8 cellular contexts compared by ENCODE assay signal in genomic region chr19:16836115-16836905, GRCh38. TPM values are rescaled to one million over a fixed set of nuclear protein-coding genes. Genes with fewer than 3 reads are reported as not detected.
DNase-seq lines count a peak whose midpoint lies in the region; ATAC-seq, FAIRE-seq and TF ChIP-seq lines count a peak whose summit lies in the region.

No MANE protein-coding gene starts in this region.

- no peaks in the 10 kb centered on the region for H3K4me1 ChIP-seq in naive thymus-derived CD4-positive, alpha-beta T cell (ENCODE audit: control insufficient read depth in 2 of 2, insufficient read depth in 2 of 2, low read length in 2 of 2)

- peaks cover 6 to 87% (median 12%) of the 10 kb centered on the region in 3 experiments for H3K36me3 ChIP-seq in naive thymus-derived CD4-positive, alpha-beta T cell (ENCODE audit: control insufficient read depth in 2 of 3, insufficient read depth in 3 of 3, low read length in 3 of 3)

- no peak for FAIRE-seq in H54 (lab: Jason Lieb, UNC)

- no peak overlapping the region for H3K4me3 Mint-ChIP-seq in MCF 10A (ENCODE audit: unreplicated experiment)
- no peak overlapping the region for H3K4me3 Mint-ChIP-seq in naive thymus-derived CD4-positive, alpha-beta T cell

- H3K4me3 ChIP-seq in GM12864 (ENCODE audit: low read depth, low read length): no peak overlapping the region
- H3K4me3 ChIP-seq in naive thymus-derived CD4-positive, alpha-beta T cell (ENCODE audit: low read length): no peak overlapping the region

- DNase-seq in GM12864 (ENCODE audit: low read depth) (peak; percentile 25), HUDEP-2 (lab: John Stamatoyannopoulos, UW; ENCODE audit: unreplicated experiment in 76 of 76) (peak in 40 of 76 experiments; percentile 4 to 64 (median 24)), MCF 10A (ENCODE audit: unreplicated experiment) (peak; percentile 16), NCI-H187 (lab: John Stamatoyannopoulos, UW) (no peak), H54 (ENCODE audit: insufficient read length, low spot score) (no peak)
- no peak for DNase-seq in naive thymus-derived CD4-positive, alpha-beta T cell

- POLR2A ChIA-PET in MCF 10A (lab: Yijun Ruan, JAX): no interaction called here
- POLR2A ChIA-PET in naive thymus-derived CD4-positive, alpha-beta T cell (lab: Charles Lee): no interaction called here

- H3K27ac ChIP-seq in naive thymus-derived CD4-positive, alpha-beta T cell (ENCODE audit: low read depth, low read length): no peak overlapping the region

- no peaks in the 10 kb centered on the region for H3K27me3 ChIP-seq in naive thymus-derived CD4-positive, alpha-beta T cell (ENCODE audit: control insufficient read depth in 2 of 2, insufficient read depth in 2 of 2, low read length in 2 of 2)

- H3K27me3 Mint-ChIP-seq in MCF 10A (ENCODE audit: insufficient read depth, unreplicated experiment): no peaks in the 10 kb centered on the region
- no peaks in the 10 kb centered on the region for H3K27me3 Mint-ChIP-seq in naive thymus-derived CD4-positive, alpha-beta T cell

- BruUV-seq in MCF 10A (replicated peaks; lab: Mats Ljungman, UMichigan): no TSS peak

- H3K27ac Mint-ChIP-seq in MCF 10A (ENCODE audit: low read depth, unreplicated experiment): peak overlapping the region; percentile 59
- H3K27ac Mint-ChIP-seq in naive thymus-derived CD4-positive, alpha-beta T cell: peak overlapping the region in 1 of 9 donors; percentile 76

- H3K4me1 Mint-ChIP-seq in MCF 10A (ENCODE audit: insufficient read depth, unreplicated experiment): peaks cover 8% of the 10 kb centered on the region
- H3K4me1 Mint-ChIP-seq in naive thymus-derived CD4-positive, alpha-beta T cell: peaks cover 4 to 22% (median 15%) of the 10 kb centered on the region in 7 donors

- H3K36me3 Mint-ChIP-seq in MCF 10A (ENCODE audit: insufficient read depth, unreplicated experiment): peaks cover 61% of the 10 kb centered on the region
- H3K36me3 Mint-ChIP-seq in naive thymus-derived CD4-positive, alpha-beta T cell: peaks cover 4 to 39% (median 18%) of the 10 kb centered on the region in 5 donors

- intact Hi-C loops in MCF 10A (cut with micrococcal nuclease): no loop called here
- intact Hi-C loops in naive thymus-derived CD4-positive, alpha-beta T cell (cut with micrococcal nuclease): no loop called here

- H3K9me3 Mint-ChIP-seq in MCF 10A (ENCODE audit: unreplicated experiment): no peaks in the 10 kb centered on the region
- no peaks in the 10 kb centered on the region for H3K9me3 Mint-ChIP-seq in naive thymus-derived CD4-positive, alpha-beta T cell

- TF ChIP-seq CTCF in GM12864 (IDR thresholded peaks at IDR 0.05; ENCODE audit: low read depth, low read length, missing control alignments) (peak; percentile 40), MCF 10A (IDR thresholded peaks at IDR 0.05; ENCODE audit: unreplicated experiment) (no peak)

- H3K9me3 ChIP-seq in naive thymus-derived CD4-positive, alpha-beta T cell (ENCODE audit: control insufficient read depth in 2 of 3, low read length in 3 of 3): no peaks in the 10 kb centered on the region

- no peak for TF ChIP-seq POLR2A in H54 (IDR thresholded peaks at IDR 0.05; ENCODE audit: low read depth, low read length)

- CTCF ChIA-PET in MCF 10A (lab: Yijun Ruan, JAX): interaction anchor here (0.5 to 1.7 kb wide), 3 partner anchors 8 to 267 kb away, joined by 3 to 4 read pairs (median 3); no protein-coding TSS in a partner anchor
- CTCF ChIA-PET in naive thymus-derived CD4-positive, alpha-beta T cell (lab: Charles Lee): interaction anchor here (1.2 kb wide), 1 partner anchor 107 kb away, joined by 8 read pairs; no protein-coding TSS in a partner anchor

- peak; percentile 84 for ATAC-seq in naive thymus-derived CD4-positive, alpha-beta T cell
- ATAC-seq in HG02840 (IDR thresholded peaks at IDR 0.05; ENCODE audit: low FRiP score, unreplicated experiment) (no peak), GM19463 (IDR thresholded peaks at IDR 0.05; ENCODE audit: unreplicated experiment) (no peak)

RNA-seq across cellular contexts. Expression of gene SIN3B, which starts 7.1 kb away (rescaled TPM):
- total RNA-seq in MCF 10A (2022): 56.0 and 66.6 TPM in 2 replicates
- total RNA-seq in naive thymus-derived CD4-positive, alpha-beta T cell: 100 to 1,000 TPM in 3 of 5 experiments, 10 to 100 TPM in 2; 42.7 to 105 (median 102) TPM
- 1 to 10 TPM; 4.0 to 9.0 TPM for polyA plus RNA-seq in naive thymus-derived CD4-positive, alpha-beta T cell

RNA-seq across cellular contexts. Expression of gene F2RL3, which starts 52.5 kb away (rescaled TPM):
- total RNA-seq in MCF 10A (2022): not detected in 2 replicates
- total RNA-seq in naive thymus-derived CD4-positive, alpha-beta T cell: under 1 TPM in 2 of 5 experiments, not detected in 3; 0.16 to 0.19 TPM
- not detected for polyA plus RNA-seq in naive thymus-derived CD4-positive, alpha-beta T cell

Comparison
In these comparisons a context has a peak if more than half of its experiments do, and no peak if none do; other contexts are left out.
1. DNase-seq: peak in GM12864 (single experiment), HUDEP-2 (40 of 76) and MCF 10A (single experiment); none in naive thymus-derived CD4-positive, alpha-beta T cell (0 of 9), NCI-H187 (0 of 2) and H54 (single experiment).